27 cellular contexts compared by ENCODE assay signal in genomic region chr1:235613617-235614016, GRCh38. TPM values are rescaled to one million over a fixed set of nuclear protein-coding genes. Genes with fewer than 3 reads are reported as not detected.
"Had no signal": no experiment of that assay in that cellular context is flagged by ENCODE, and none has a peak within 500 bp of the region (broad histone marks: within the 10 kb centered on the region; RNA-seq: fewer than 3 reads in every experiment).

No MANE protein-coding gene starts in this region.

- H3K9me3 Mint-ChIP-seq: activated naive CD4-positive, alpha-beta T cell treated with anti-CD3 and anti-CD28 coated beads, Interleukin-2, amount 50 U/mL, for 72 hours; activated naive CD8-positive, alpha-beta T cell treated with anti-CD3 and anti-CD28 coated beads, Interleukin-2, amount 50 U/mL, for 24 hours; activated T-cell treated with anti-CD3 and anti-CD28 coated beads, Interleukin-2, amount 50 U/mL, for 4 hours; T-helper 1 cell treated with Interleukin-12 subunit alpha and Interleukin-12 subunit beta and Interleukin-4 antibody, amounts not matched to agents 30 μg/mL and 1 μg/mL, for 36 hours had no signal

- H3K27ac Mint-ChIP-seq: activated naive CD4-positive, alpha-beta T cell treated with anti-CD3 and anti-CD28 coated beads, Interleukin-2, amount 50 U/mL, for 72 hours; activated naive CD8-positive, alpha-beta T cell treated with anti-CD3 and anti-CD28 coated beads, Interleukin-2, amount 50 U/mL, for 24 hours; T-helper 1 cell treated with Interleukin-12 subunit alpha and Interleukin-12 subunit beta and Interleukin-4 antibody, amounts not matched to agents 30 μg/mL and 1 μg/mL, for 36 hours had no signal

- H3K4me1 ChIP-seq: ascending aorta, body of pancreas had no signal

- DNase-seq: activated CD4-positive, alpha-beta T cell treated with anti-CD3 and anti-CD28 coated beads for 4 hours; activated CD4-positive, alpha-beta T cell treated with anti-CD3 and anti-CD28 coated beads, Interleukin-2, amount 50 U/mL, for 4 hours; activated CD8-positive, alpha-beta memory T cell treated with anti-CD3 and anti-CD28 coated beads for 24 hours; activated effector memory CD4-positive, alpha-beta T cell treated with anti-CD3 and anti-CD28 coated beads, Interleukin-2, amount 50 U/mL, for 16 hours; activated naive CD4-positive, alpha-beta T cell treated with Interleukin-2 at 50 U/mL for 16 hours; activated naive CD8-positive, alpha-beta T cell treated with anti-CD3 and anti-CD28 coated beads, Interleukin-2, amount 50 U/mL, for 24 hours; activated T-cell treated with anti-CD3 and anti-CD28 coated beads, Interleukin-2, amount 50 U/mL, for 4 hours; amniotic stem cell; body of pancreas; MG63; MV-4-11; NCI-H1092 treated with DMSO at 0.1 percent for 48 hours; NCI-H1417 treated with DMSO at 0.1 percent for 48 hours; NCI-H1694; NCI-H2029; NCI-H524; SHP77 had no signal

- H3K27ac ChIP-seq: ascending aorta, body of pancreas, cardiac muscle cell, KMS-11, RWPE1, SJSA1 had no signal

- H3K9me3 ChIP-seq: ascending aorta, body of pancreas, MG63, Peyer's patch, SJSA1 had no signal

- H3K4me2 ChIP-seq: KMS-11 had no signal

- H3K9ac ChIP-seq: KMS-11 had no signal

- ATAC-seq: activated CD4-positive, CD25-positive, alpha-beta regulatory T cell treated with anti-CD3 and anti-CD28 coated beads, Interleukin-2, amount 50 U/mL, for 24 hours; activated naive CD4-positive, alpha-beta T cell treated with anti-CD3 and anti-CD28 coated beads, Interleukin-2, amount 50 U/mL, for 72 hours; activated naive CD8-positive, alpha-beta T cell treated with anti-CD3 and anti-CD28 coated beads, Interleukin-2, amount 50 U/mL, for 24 hours; activated T-cell treated with anti-CD3 and anti-CD28 coated beads, Interleukin-2, amount 50 U/mL, for 4 hours; body of pancreas; SK-N-SH treated with all-trans-retinoic acid at 6 μM for 48 hours had no signal

- H3K27me3 ChIP-seq: ascending aorta, body of pancreas, cardiac muscle cell, MG63, Peyer's patch, SJSA1 had no signal

- H3K36me3 ChIP-seq: ascending aorta, cardiac muscle cell, MG63, Peyer's patch, SJSA1 had no signal

- H3K36me3 Mint-ChIP-seq: activated naive CD4-positive, alpha-beta T cell treated with anti-CD3 and anti-CD28 coated beads, Interleukin-2, amount 50 U/mL, for 72 hours had no signal

- H3K4me3 Mint-ChIP-seq: activated naive CD8-positive, alpha-beta T cell treated with anti-CD3 and anti-CD28 coated beads, Interleukin-2, amount 50 U/mL, for 24 hours; activated T-cell treated with anti-CD3 and anti-CD28 coated beads, Interleukin-2, amount 50 U/mL, for 4 hours; T-helper 1 cell treated with Interleukin-12 subunit alpha and Interleukin-12 subunit beta and Interleukin-4 antibody, amounts not matched to agents 30 μg/mL and 1 μg/mL, for 36 hours had no signal

- H3K4me3 ChIP-seq: ascending aorta, body of pancreas, cardiac muscle cell, MG63, Peyer's patch, SJSA1 had no signal

RNA-seq across cellular contexts. Expression of gene GNG4, which starts 36.0 kb away (rescaled TPM):
- total RNA-seq: ascending aorta had no signal
- polyA plus RNA-seq: cardiac muscle cell had no signal
